In genomic region chrX:132730266-132730665, GRCh38 we compare ENCODE assay signal across 24 cellular contexts.
"Had no signal": no experiment of that assay in that cellular context is flagged by ENCODE, and none has a peak within 500 bp of the region (broad histone marks: within the 10 kb centered on the region; RNA-seq: fewer than 3 reads in every experiment).

No MANE protein-coding gene starts in this region.

- H3K4me3 ChIP-seq: colonic mucosa, esophagus squamous epithelium, gastrocnemius medialis, heart right ventricle, left lung, lower lobe of right lung, mucosa of descending colon had no signal

- H3K36me3 Mint-ChIP-seq: immature natural killer cell, mesothelial cell of epicardium had no signal

- DNase-seq: colonic mucosa; cortex of kidney; effector CD8-positive, alpha-beta T cell; effector memory CD8-positive, alpha-beta T cell; endodermal cell; erythroblast; esophagus squamous epithelium; foreskin fibroblast; foreskin melanocyte; gastrocnemius medialis; glutamatergic neuron; head of caudate nucleus; heart right ventricle; hypothalamus; immature natural killer cell; left cardiac atrium; left lung; left ventricle myocardium superior; lower lobe of right lung; mesenchymal stem cell; mucosa of descending colon had no signal

- H3K27ac Mint-ChIP-seq: dendritic cell treated with granulocyte-macrophage colony-stimulating factor and Interleukin-4, amounts not matched to agents 40 ng/mL and 50 ng/mL, for 4 days; endodermal cell; immature natural killer cell; mesothelial cell of epicardium had no signal

- H3K27me3 ChIP-seq: colonic mucosa, esophagus squamous epithelium, gastrocnemius medialis had no signal

- H3K4me3 Mint-ChIP-seq: dendritic cell treated with granulocyte-macrophage colony-stimulating factor and Interleukin-4, amounts not matched to agents 40 ng/mL and 50 ng/mL, for 4 days; effector memory CD8-positive, alpha-beta T cell; endodermal cell; immature natural killer cell; mesothelial cell of epicardium had no signal

- H3K27me3 Mint-ChIP-seq: effector memory CD8-positive, alpha-beta T cell had no signal

- H3K36me3 ChIP-seq: colonic mucosa, esophagus squamous epithelium, gastrocnemius medialis, heart right ventricle, left lung, lower lobe of right lung had no signal

- H3K4me1 ChIP-seq: colonic mucosa, gastrocnemius medialis, heart right ventricle, left lung, lower lobe of right lung had no signal

- H3K27ac ChIP-seq: colonic mucosa, epithelial cell of prostate, esophagus squamous epithelium, gastrocnemius medialis, heart right ventricle, left lung, lower lobe of right lung had no signal

- H3K9me3 Mint-ChIP-seq: dendritic cell treated with granulocyte-macrophage colony-stimulating factor and Interleukin-4, amounts not matched to agents 40 ng/mL and 50 ng/mL, for 4 days; effector memory CD8-positive, alpha-beta T cell; immature natural killer cell had no signal

- H3K9me3 ChIP-seq: colonic mucosa, esophagus squamous epithelium, gastrocnemius medialis, heart right ventricle, left lung, lower lobe of right lung, mucosa of descending colon had no signal
